ENCODE assay signal across 2 cellular contexts in the genomic region with DNA sequence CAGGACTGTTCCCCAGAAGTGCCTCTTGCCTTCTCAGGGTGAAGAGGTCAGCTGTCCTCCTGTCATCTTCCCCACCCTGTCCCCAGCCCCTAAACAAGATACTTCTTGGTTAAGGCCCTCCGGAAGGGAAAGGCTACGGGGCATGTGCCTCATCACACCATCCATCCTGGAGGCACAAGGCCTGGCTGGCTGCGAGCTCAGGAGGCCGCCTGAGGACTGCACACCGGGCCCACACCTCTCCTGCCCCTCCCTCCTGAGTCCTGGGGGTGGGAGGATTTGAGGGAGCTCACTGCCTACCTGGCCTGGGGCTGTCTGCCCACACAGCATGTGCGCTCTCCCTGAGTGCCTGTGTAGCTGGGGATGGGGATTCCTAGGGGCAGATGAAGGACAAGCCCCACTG.
TF ChIP-seq lines count a peak whose summit lies in the region.

No MANE protein-coding gene starts in this region.

TF ChIP-seq in HepG2, 621 proteins besides CTCF, POLR2A, EP300 and RAD21:
- no peak for TF ChIP-seq XBP1 (CRISPR knock-in tag; IDR thresholded peaks at IDR 0.05)
- TF ChIP-seq ZIK1 (CRISPR knock-in tag; IDR thresholded peaks at IDR 0.05; ENCODE audit: borderline replicate concordance, low read depth) = no peak
- TF ChIP-seq CHD2 (IDR thresholded peaks at IDR 0.05; ENCODE audit: low read depth, low read length) = no peak
- no peak for TF ChIP-seq ZNF460 (CRISPR knock-in tag; IDR thresholded peaks at IDR 0.05; ENCODE audit: borderline replicate concordance)
- TF ChIP-seq HMG20B (CRISPR knock-in tag; conservative IDR thresholded peaks at IDR 0.05) = no peak
- TF ChIP-seq ZNF451 (CRISPR knock-in tag; IDR thresholded peaks at IDR 0.05) = no peak
- no peak for TF ChIP-seq RFX3 (CRISPR knock-in tag; IDR thresholded peaks at IDR 0.05)

TF ChIP-seq in WTC11, 78 proteins besides CTCF, POLR2A, EP300 and RAD21:
- TF ChIP-seq GRHL2 (CRISPR knock-in tag; IDR thresholded peaks at IDR 0.05; ENCODE audit: insufficient replicate concordance, severe bottlenecking) (no peak), ZNF232 (CRISPR knock-in tag; IDR thresholded peaks at IDR 0.05) (no peak), SOX15 (CRISPR knock-in tag; IDR thresholded peaks at IDR 0.05) (no peak), RELA (CRISPR knock-in tag; IDR thresholded peaks at IDR 0.05; ENCODE audit: borderline replicate concordance) (no peak), SMAD3 (CRISPR knock-in tag; IDR thresholded peaks at IDR 0.05; ENCODE audit: borderline replicate concordance) (no peak)
- TF ChIP-seq, protein P1, sequence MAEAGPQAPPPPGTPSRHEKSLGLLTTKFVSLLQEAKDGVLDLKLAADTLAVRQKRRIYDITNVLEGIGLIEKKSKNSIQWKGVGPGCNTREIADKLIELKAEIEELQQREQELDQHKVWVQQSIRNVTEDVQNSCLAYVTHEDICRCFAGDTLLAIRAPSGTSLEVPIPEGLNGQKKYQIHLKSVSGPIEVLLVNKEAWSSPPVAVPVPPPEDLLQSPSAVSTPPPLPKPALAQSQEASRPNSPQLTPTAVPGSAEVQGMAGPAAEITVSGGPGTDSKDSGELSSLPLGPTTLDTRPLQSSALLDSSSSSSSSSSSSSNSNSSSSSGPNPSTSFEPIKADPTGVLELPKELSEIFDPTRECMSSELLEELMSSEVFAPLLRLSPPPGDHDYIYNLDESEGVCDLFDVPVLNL (CRISPR knock-in tag; IDR thresholded peaks at IDR 0.05; ENCODE audit: borderline replicate concordance, low read depth) = no peak
- TF ChIP-seq, protein P2, sequence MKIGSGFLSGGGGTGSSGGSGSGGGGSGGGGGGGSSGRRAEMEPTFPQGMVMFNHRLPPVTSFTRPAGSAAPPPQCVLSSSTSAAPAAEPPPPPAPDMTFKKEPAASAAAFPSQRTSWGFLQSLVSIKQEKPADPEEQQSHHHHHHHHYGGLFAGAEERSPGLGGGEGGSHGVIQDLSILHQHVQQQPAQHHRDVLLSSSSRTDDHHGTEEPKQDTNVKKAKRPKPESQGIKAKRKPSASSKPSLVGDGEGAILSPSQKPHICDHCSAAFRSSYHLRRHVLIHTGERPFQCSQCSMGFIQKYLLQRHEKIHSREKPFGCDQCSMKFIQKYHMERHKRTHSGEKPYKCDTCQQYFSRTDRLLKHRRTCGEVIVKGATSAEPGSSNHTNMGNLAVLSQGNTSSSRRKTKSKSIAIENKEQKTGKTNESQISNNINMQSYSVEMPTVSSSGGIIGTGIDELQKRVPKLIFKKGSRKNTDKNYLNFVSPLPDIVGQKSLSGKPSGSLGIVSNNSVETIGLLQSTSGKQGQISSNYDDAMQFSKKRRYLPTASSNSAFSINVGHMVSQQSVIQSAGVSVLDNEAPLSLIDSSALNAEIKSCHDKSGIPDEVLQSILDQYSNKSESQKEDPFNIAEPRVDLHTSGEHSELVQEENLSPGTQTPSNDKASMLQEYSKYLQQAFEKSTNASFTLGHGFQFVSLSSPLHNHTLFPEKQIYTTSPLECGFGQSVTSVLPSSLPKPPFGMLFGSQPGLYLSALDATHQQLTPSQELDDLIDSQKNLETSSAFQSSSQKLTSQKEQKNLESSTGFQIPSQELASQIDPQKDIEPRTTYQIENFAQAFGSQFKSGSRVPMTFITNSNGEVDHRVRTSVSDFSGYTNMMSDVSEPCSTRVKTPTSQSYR (CRISPR knock-in tag; IDR thresholded peaks at IDR 0.05) = no peak
TF ChIP-seq in WTC11: peak in this region for 0.
